In the genomic region with DNA sequence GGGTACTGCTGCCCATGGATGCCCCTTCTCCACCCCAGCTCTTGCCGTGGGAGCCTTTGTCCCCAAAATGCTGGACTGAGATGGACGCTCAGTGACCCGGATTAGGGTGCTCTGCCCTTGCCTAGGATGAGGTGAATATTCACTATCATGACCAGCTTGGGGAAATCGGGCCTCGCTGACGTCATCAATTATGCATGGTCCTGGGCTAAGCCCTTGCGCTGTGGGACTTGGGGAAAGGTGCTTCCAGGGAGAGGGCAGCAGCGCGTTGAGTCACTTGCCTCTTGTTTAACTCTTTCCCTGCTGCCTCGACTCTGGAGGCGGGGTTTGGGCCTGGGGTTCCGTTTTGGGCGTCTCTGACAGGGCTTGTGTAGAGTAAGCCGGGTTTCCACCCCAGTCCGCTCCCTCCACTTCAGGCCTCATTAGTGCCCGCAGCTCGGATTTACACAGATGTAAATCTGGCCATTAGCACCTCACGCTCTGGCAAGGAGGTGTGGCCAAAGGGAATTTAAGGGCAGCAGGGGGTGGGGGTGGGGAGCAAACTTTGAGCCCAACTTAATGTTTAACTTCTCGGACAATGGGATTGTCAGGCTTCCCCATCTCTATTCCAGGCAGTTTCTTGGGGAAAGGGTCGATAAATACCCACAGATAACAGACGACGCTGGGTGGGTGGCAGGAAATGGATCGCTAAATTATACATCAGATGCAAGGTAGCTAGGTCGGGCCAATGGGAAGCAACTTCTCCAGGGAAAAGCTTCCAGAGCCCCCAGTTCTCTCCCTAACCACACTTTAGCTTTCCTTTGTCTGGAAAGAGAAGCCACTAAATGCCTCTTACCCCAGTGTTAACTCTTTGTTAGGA, we compare ENCODE assay signal across 12 cellular contexts. TPM values are rescaled to one million over a fixed set of nuclear protein-coding genes. Genes with fewer than 3 reads are reported as not detected.
DNase-seq lines count a peak whose midpoint lies in the region; ATAC-seq and TF ChIP-seq lines count a peak whose summit lies in the region.
"Had no signal": no experiment of that assay in that cellular context is flagged by ENCODE, and none has a peak within 500 bp of the region (broad histone marks: within the 10 kb centered on the region; RNA-seq: fewer than 3 reads in every experiment).

No MANE protein-coding gene starts in this region.

- no peaks in the 10 kb centered on the region for H3K9me3 ChIP-seq in AG04450 (ENCODE audit: control insufficient read depth, insufficient read depth, low read length)
- H3K9me3 ChIP-seq in Peyer's patch = no peaks in the 10 kb centered on the region
- H3K9me3 ChIP-seq in mucosa of descending colon = no peaks in the 10 kb centered on the region
- H3K9me3 ChIP-seq in MG63 = no peaks in the 10 kb centered on the region

- intact Hi-C loops in mucosa of descending colon (cut with DNase I, micrococcal nuclease) = no loop called here

- H3K4me3 ChIP-seq in AG04450 (ENCODE audit: low read depth, low read length) (peak overlapping the region; percentile 44; the same call in 1 of the 2 replicates), Peyer's patch (peak overlapping the region in 2 of 4 donors; percentile 23 to 29), fibroblast of villous mesenchyme (ENCODE audit: low read depth, low read length) (peak overlapping the region; percentile 35), mucosa of descending colon (no peak overlapping the region), MG63 (no peak overlapping the region)

- POLR2A ChIA-PET in AG04450 (lab: Yijun Ruan, JAX) = no interaction called here

- H3K4me1 ChIP-seq in Peyer's patch (peaks cover 0 to 11% (median 0%) of the 10 kb centered on the region in 4 donors), mucosa of descending colon (ENCODE audit: low read depth) (peaks cover 7% of the 10 kb centered on the region)

- TF ChIP-seq CTCF in AG04450 (IDR thresholded peaks at IDR 0.05; ENCODE audit: low read depth, low read length) = no peak
- no peak for TF ChIP-seq CTCF in Peyer's patch (IDR thresholded peaks at IDR 0.05)
- TF ChIP-seq CTCF in fibroblast of villous mesenchyme (IDR thresholded peaks at IDR 0.05; ENCODE audit: insufficient read depth, low read depth, low read length) = no peak
- TF ChIP-seq CTCF in mucosa of descending colon (IDR thresholded peaks at IDR 0.05) = no peak

- peak; percentile 90 for ATAC-seq in mucosa of descending colon
- ATAC-seq in GM19023 (IDR thresholded peaks at IDR 0.05; ENCODE audit: unreplicated experiment) = no peak
- ATAC-seq: activated naive CD4-positive, alpha-beta T cell treated with anti-CD3 and anti-CD28 coated beads, Interleukin-2, amount 50 U/mL, for 72 hours; T-helper 17 cell had no signal

- no peak for DNase-seq in AG04450 (ENCODE audit: low read depth, low spot score)
- DNase-seq in Peyer's patch = peak in 2 of 3 donors; percentile 70 to 80
- DNase-seq in fibroblast of villous mesenchyme (ENCODE audit: low read depth) = peak; percentile 42
- DNase-seq in mucosa of descending colon = peak; percentile 73 to 79 (median 76)
- DNase-seq in MG63 = no peak
- no peak for DNase-seq in stimulated activated CD4-positive, alpha-beta T cell treated with anti-CD3 and anti-CD28 coated beads, Interleukin-4, amount 100 ng/mL, for 24 hours
- DNase-seq in stimulated activated CD8-positive, alpha-beta memory T cell treated with anti-CD3 and anti-CD28 coated beads, Interleukin-4, amount 100 ng/mL, for 48 hours = no peak
- DNase-seq: AML-193, NCI-H187 treated with DMSO at 0.1 percent for 48 hours, T-helper 17 cell had no signal

- H3K27ac ChIP-seq in AG04450 (ENCODE audit: low read depth, low read length) = no peak overlapping the region
- peak overlapping the region in 2 of 4 donors; percentile 36 to 76 for H3K27ac ChIP-seq in Peyer's patch

- peak; percentile 29 to 62 for TF ChIP-seq POLR2A in Peyer's patch (IDR thresholded peaks at IDR 0.05)

- H3K36me3 ChIP-seq in Peyer's patch (no peaks in the 10 kb centered on the region), mucosa of descending colon (ENCODE audit: low read depth) (no peaks in the 10 kb centered on the region), MG63 (no peaks in the 10 kb centered on the region)

- H3K27me3 ChIP-seq in AG04450 (ENCODE audit: control insufficient read depth, insufficient read depth, low read length) (peaks cover 2% of the 10 kb centered on the region), Peyer's patch (no peaks in the 10 kb centered on the region), MG63 (no peaks in the 10 kb centered on the region)

- CTCF ChIA-PET in AG04450 (lab: Charles Lee) = interaction anchor here (0.6 kb wide), 1 partner anchor 33 kb away, joined by 6 read pairs; no protein-coding TSS in a partner anchor

RNA-seq across cellular contexts. Expression of gene TCF7L2, which starts 51.3 kb away (rescaled TPM):
- 6.3 and 7.7 TPM in 2 replicates for polyA plus RNA-seq in AG04450 (2011; rRNA removed)
- polyA minus RNA-seq in AG04450 (2011; rRNA and poly(A)+ RNA removed) = 16.8 and 17.0 TPM in 2 replicates
- total RNA-seq in Peyer's patch (100 to 1,000 TPM in 1 of 4 donors, 10 to 100 TPM in 3; 72.3 to 148 (median 93.0) TPM), fibroblast of villous mesenchyme (7.1 and 12.5 TPM in 2 replicates), mucosa of descending colon (100 to 1,000 TPM in 2 of 3 donors, 10 to 100 TPM in 1; 99.6 to 182 (median 102) TPM)
- total RNA-seq in MG63 (2014; rRNA removed; shearing (Covaris generic); ENCODE audit: low replicate concordance) = 0.89 TPM in 1 of 2 replicates, not detected in the other

Comparison
In these comparisons a context has a peak if more than half of its experiments do, and no peak if none do; other contexts are left out.
1. DNase-seq: peak in Peyer's patch (2 of 3), fibroblast of villous mesenchyme (single experiment) and mucosa of descending colon (3 of 3); none in AG04450 (single experiment), MG63 (single experiment), stimulated activated CD4-positive, alpha-beta T cell treated with anti-CD3 and anti-CD28 coated beads, Interleukin-4, amount 100 ng/mL, for 24 hours (single experiment) and stimulated activated CD8-positive, alpha-beta memory T cell treated with anti-CD3 and anti-CD28 coated beads, Interleukin-4, amount 100 ng/mL, for 48 hours (single experiment).
2. H3K4me3 ChIP-seq: peak in AG04450 (single experiment) and fibroblast of villous mesenchyme (single experiment); none in mucosa of descending colon (single experiment) and MG63 (single experiment).